ENCODE assay signal across 8 cellular contexts in genomic region chr16:31093132-31093703, GRCh38. TPM values are rescaled to one million over a fixed set of nuclear protein-coding genes. Genes with fewer than 3 reads are reported as not detected.
A peak's percentile ranks its signal among the peaks of the same experiment; 100 is the strongest.
DNase-seq lines count a peak whose midpoint lies in the region; ATAC-seq and TF ChIP-seq lines count a peak whose summit lies in the region.

No MANE protein-coding gene starts in this region.

- TF ChIP-seq CTCF in HCT116 (IDR thresholded peaks at IDR 0.05 in 2 of 3, conservative IDR thresholded peaks at IDR 0.05 in 1 of 3; ENCODE audit: borderline replicate concordance in 1 of 3, insufficient read depth in 1 of 3, low read depth in 2 of 3, low read length in 2 of 3) (no peak), SK-N-SH (IDR thresholded peaks at IDR 0.05) (no peak), epithelial cell of proximal tubule (conservative IDR thresholded peaks at IDR 0.05; ENCODE audit: low read depth, low read length) (no peak), osteoblast (IDR thresholded peaks at IDR 0.05; ENCODE audit: extremely low read depth, low read depth, low read length) (no peak)

- ATAC-seq in HCT116 (peak; percentile 30), HG03045 (IDR thresholded peaks at IDR 0.05; ENCODE audit: unreplicated experiment) (no peak), HG02571 (IDR thresholded peaks at IDR 0.05; ENCODE audit: unreplicated experiment) (no peak)

- H3K4me2 ChIP-seq in HCT116 (ENCODE audit: low read length) (peak overlapping the region; percentile 99), SK-N-SH (peak overlapping the region; percentile 100), osteoblast (ENCODE audit: insufficient read depth, low read length) (peak overlapping the region; percentile 93)

- DNase-seq in AG20443 (ENCODE audit: low spot score) (peak; percentile 56), HCT116 (ENCODE audit: low read depth, low spot score) (no peak), SK-N-SH (peak; percentile 87), epithelial cell of proximal tubule (ENCODE audit: low read depth) (no peak), osteoblast (ENCODE audit: insufficient read length, low spot score, missing footprints) (peak; percentile 80)
- DNase-seq in stimulated activated CD8-positive, alpha-beta memory T cell treated with anti-CD3 and anti-CD28 coated beads, Interleukin-4, amount 100 ng/mL, for 48 hours, result no peak

- H3K9ac ChIP-seq in HCT116 (ENCODE audit: low read length) (peak overlapping the region; percentile 91), SK-N-SH (peak overlapping the region; percentile 92)

- peaks cover 13 to 27% of the 10 kb centered on the region in 2 experiments for H3K4me1 ChIP-seq in HCT116 (ENCODE audit: control insufficient read depth in 1 of 2, insufficient read depth in 2 of 2, low read length in 2 of 2)
- H3K4me1 ChIP-seq in SK-N-SH (ENCODE audit: control insufficient read depth in 1 of 2, insufficient read depth in 2 of 2, low read depth in 1 of 2, low read length in 1 of 2), result peaks cover 4 to 16% of the 10 kb centered on the region in 2 experiments; a peak in 2 of 4 replicates
- peaks cover 31% of the 10 kb centered on the region for H3K4me1 ChIP-seq in osteoblast (ENCODE audit: insufficient read depth, low read length)

- H3K27me3 ChIP-seq in HCT116 (ENCODE audit: insufficient read depth, low read length) (no peaks in the 10 kb centered on the region), SK-N-SH (ENCODE audit: insufficient read depth) (no peaks in the 10 kb centered on the region), osteoblast (ENCODE audit: insufficient read depth, low read length) (no peaks in the 10 kb centered on the region)

- TF ChIP-seq RAD21 in HCT116 (IDR thresholded peaks at IDR 0.05; ENCODE audit: low read depth), result no peak
- no peak for TF ChIP-seq RAD21 in SK-N-SH (IDR thresholded peaks at IDR 0.05; ENCODE audit: low read length)

- H3K36me3 ChIP-seq in HCT116 (ENCODE audit: control insufficient read depth in 1 of 2, insufficient read depth in 2 of 2, low read length in 2 of 2), result peaks cover 0 to 8% of the 10 kb centered on the region in 2 experiments; a peak in 3 of 4 replicates
- H3K36me3 ChIP-seq in SK-N-SH (replicated peaks in 1 of 2; ENCODE audit: control insufficient read depth in 1 of 2, insufficient read depth in 2 of 2, low read length in 1 of 2), result peaks cover 0 to 6% of the 10 kb centered on the region in 2 experiments
- peaks cover 26% of the 10 kb centered on the region for H3K36me3 ChIP-seq in osteoblast (ENCODE audit: insufficient read depth, low read length)

- CTCF ChIA-PET in HCT116 (lab: Charles Lee), result interaction anchor here (1.4 to 1.5 kb wide), 2 partner anchors 49 to 108 kb away, joined by 5 to 8 read pairs; partner anchors contain the start of gene HSD3B7
- CTCF ChIA-PET in SK-N-SH (lab: Yijun Ruan, JAX), result interaction anchor here (0.8 to 2.6 kb wide), 4 partner anchors 21 to 108 kb away, joined by 3 to 13 read pairs (median 3); partner anchors contain the start of gene HSD3B7

- 10% methylated on average over 11 of the region's 17 CpGs for WGBS in SK-N-SH (ENCODE audit: low lambda C conversion rate)

- H3K9me3 ChIP-seq in HCT116 (ENCODE audit: control insufficient read depth in 1 of 2, insufficient read depth in 1 of 2, low read depth in 1 of 2, low read length in 2 of 2), result no peaks in the 10 kb centered on the region
- H3K9me3 ChIP-seq in SK-N-SH, result no peaks in the 10 kb centered on the region
- no peaks in the 10 kb centered on the region for H3K9me3 ChIP-seq in osteoblast (ENCODE audit: low read depth, low read length)

- H3K27ac ChIP-seq in HCT116 (ENCODE audit: low read depth, low read length) (peak overlapping the region; percentile 85), SK-N-SH (ENCODE audit: low read depth in 2 of 2, low read length in 1 of 2) (peak overlapping the region; percentile 19 to 73; a peak in 3 of 4 replicates), osteoblast (ENCODE audit: low read depth, low read length) (peak overlapping the region; percentile 74)

- H3K4me3 ChIP-seq in HCT116 (replicated peaks in 1 of 2; ENCODE audit: low read depth in 1 of 2, low read length in 2 of 2), result peak overlapping the region; percentile 88 to 98
- peak overlapping the region; percentile 68 to 100 for H3K4me3 ChIP-seq in SK-N-SH (ENCODE audit: low read depth in 2 of 2, low read length in 1 of 2)
- H3K4me3 ChIP-seq in epithelial cell of proximal tubule (ENCODE audit: low read depth, low read length), result peak overlapping the region; percentile 98
- H3K4me3 ChIP-seq in osteoblast (ENCODE audit: insufficient read depth, low read length), result peak overlapping the region; percentile 96

- H2AFZ ChIP-seq in HCT116 (ENCODE audit: low read depth, low read length, poor library complexity, severe bottlenecking) (no peak overlapping the region), SK-N-SH (ENCODE audit: low read depth) (no peak overlapping the region), osteoblast (ENCODE audit: low read length) (no peak overlapping the region)

- no peaks in the 10 kb centered on the region for H3K9me2 ChIP-seq in HCT116 (ENCODE audit: insufficient read depth)
- H3K9me2 ChIP-seq in SK-N-SH, result no peaks in the 10 kb centered on the region

- no TSS peak for BruUV-seq in HCT116 (replicated peaks; lab: Mats Ljungman, UMichigan)

- H3F3A ChIP-seq in SK-N-SH (replicated peaks; ENCODE audit: insufficient read depth), result no peaks in the 10 kb centered on the region

- TF ChIP-seq POLR2A in HCT116 (IDR thresholded peaks at IDR 0.05; ENCODE audit: borderline replicate concordance, extremely low read depth, insufficient read depth, insufficient read length), result no peak

- POLR2A ChIA-PET in HCT116 (lab: Charles Lee) (interaction anchor here (1.2 to 4.7 kb wide), 3 partner anchors 19 to 41 kb away, joined by 8 to 17 read pairs (median 8); partner anchors contain the start of genes KAT8, ZNF646 and ZNF668), SK-N-SH (lab: Yijun Ruan, JAX) (interaction anchor here (0.9 to 1.8 kb wide), 8 partner anchors 7 to 349 kb away, joined by 3 to 11 read pairs (median 6); partner anchors contain the start of genes FUS, ZNF646, ZNF668 and ZNF843)

- H4K20me1 ChIP-seq in HCT116 (ENCODE audit: insufficient read depth), result no peaks in the 10 kb centered on the region
- H4K20me1 ChIP-seq in SK-N-SH (ENCODE audit: insufficient read depth), result peaks cover 7% of the 10 kb centered on the region; the same call in 1 of the 2 replicates
- H4K20me1 ChIP-seq in osteoblast (ENCODE audit: insufficient read depth, low read length), result peaks cover 6% of the 10 kb centered on the region

- TF ChIP-seq EP300 in SK-N-SH (IDR thresholded peaks at IDR 0.05; ENCODE audit: borderline replicate concordance in 1 of 2, low read depth in 1 of 2, low read length in 1 of 2), result no peak

- RAD21 ChIA-PET in HCT116 (lab: Charles Lee; ENCODE audit: low non-redundant PET in 1 of 2, low total read pairs in 2 of 2, uncharacterized antibody in 2 of 2, unreplicated experiment in 2 of 2), result interaction anchor here in 1 of 2 experiments (0.6 kb wide), 1 partner anchor 97 kb away, joined by 3 read pairs; no protein-coding TSS in a partner anchor

- intact Hi-C loops in HCT116 (cut with micrococcal nuclease), result loop anchor here (5.0 to 10.0 kb wide), 2 partner anchors 96 to 138 kb away; partner anchors contain the start of gene SETD1A

- H3K79me2 ChIP-seq in HCT116 (ENCODE audit: insufficient read depth, low read length) (peaks cover 36% of the 10 kb centered on the region), SK-N-SH (ENCODE audit: insufficient read depth) (peaks cover 56% of the 10 kb centered on the region), osteoblast (ENCODE audit: insufficient read depth, low read length) (peaks cover 52% of the 10 kb centered on the region)

TF ChIP-seq in HCT116, 20 proteins besides CTCF, POLR2A, EP300 and RAD21 (continues in another document):
- TF ChIP-seq POLR2AphosphoS5 (IDR thresholded peaks at IDR 0.05; ENCODE audit: low read depth, low read length), result peak; percentile 25; the same call in 1 of the 2 replicates

TF ChIP-seq in SK-N-SH, 30 proteins besides CTCF, POLR2A, EP300 and RAD21:
- TF ChIP-seq MAX (IDR thresholded peaks at IDR 0.05; ENCODE audit: low read depth), result no peak
- peak; percentile 9; the same call in 1 of the 2 replicates for TF ChIP-seq MXI1 (IDR thresholded peaks at IDR 0.05; ENCODE audit: low read depth, low read length)
- peak; percentile 36 for TF ChIP-seq CHD2 (IDR thresholded peaks at IDR 0.05; ENCODE audit: low read length, partially characterized antibody)

RNA-seq across cellular contexts. Expression of gene VKORC1, which starts 1.4 kb away (rescaled TPM):
- total RNA-seq in HCT116 (2021; ENCODE audit: unreplicated experiment), result 83.8 TPM
- polyA plus RNA-seq in HCT116 (2012), result 195 and 218 TPM in 2 replicates
- polyA plus RNA-seq in SK-N-SH (2012; rRNA removed), result 419 and 434 TPM in 2 replicates
- polyA plus RNA-seq in SK-N-SH (2012; cell fraction: cytosol; rRNA removed), result 265 and 341 TPM in 2 replicates
- polyA plus RNA-seq in SK-N-SH (2012; cell fraction: nucleus; rRNA removed), result 174 and 208 TPM in 2 replicates
- total RNA-seq in epithelial cell of proximal tubule, result 129 and 214 TPM in 2 replicates
- 132 and 147 TPM in 2 replicates for total RNA-seq in osteoblast

RNA-seq across cellular contexts. Expression of gene PRSS53, which starts 4.5 kb away (rescaled TPM):
- 11.6 TPM for total RNA-seq in HCT116 (2021; ENCODE audit: unreplicated experiment)
- 5.4 and 5.7 TPM in 2 replicates for polyA plus RNA-seq in HCT116 (2012)
- 3.1 and 4.9 TPM in 2 replicates for polyA plus RNA-seq in SK-N-SH (2012; rRNA removed)
- 0.23 and 0.45 TPM in 2 replicates for polyA plus RNA-seq in SK-N-SH (2012; cell fraction: cytosol; rRNA removed)
- 37.4 and 41.9 TPM in 2 replicates for polyA plus RNA-seq in SK-N-SH (2012; cell fraction: nucleus; rRNA removed)
- total RNA-seq in epithelial cell of proximal tubule, result 0.58 and 2.2 TPM in 2 replicates
- 2.7 and 2.9 TPM in 2 replicates for total RNA-seq in osteoblast

RNA-seq across cellular contexts. Expression of gene BCKDK, which starts 15.0 kb away (rescaled TPM):
- total RNA-seq in HCT116 (2021; ENCODE audit: unreplicated experiment) (60.7 TPM), epithelial cell of proximal tubule (78.2 and 80.3 TPM in 2 replicates), osteoblast (25.9 and 30.0 TPM in 2 replicates)
- 85.2 and 87.3 TPM in 2 replicates for polyA plus RNA-seq in HCT116 (2012)
- 57.9 and 73.2 TPM in 2 replicates for polyA plus RNA-seq in SK-N-SH (2012; rRNA removed)
- 30.1 and 46.9 TPM in 2 replicates for polyA plus RNA-seq in SK-N-SH (2012; cell fraction: cytosol; rRNA removed)
- 72.8 and 93.1 TPM in 2 replicates for polyA plus RNA-seq in SK-N-SH (2012; cell fraction: nucleus; rRNA removed)

RNA-seq across cellular contexts. Expression of gene ZNF646, which starts 19.0 kb away (rescaled TPM):
- total RNA-seq in HCT116 (2021; ENCODE audit: unreplicated experiment) (17.7 TPM), epithelial cell of proximal tubule (12.7 and 13.5 TPM in 2 replicates), osteoblast (15.6 and 18.5 TPM in 2 replicates)
- 10.3 and 11.0 TPM in 2 replicates for polyA plus RNA-seq in HCT116 (2012)
- 2.7 and 3.4 TPM in 2 replicates for polyA plus RNA-seq in SK-N-SH (2012; rRNA removed)
- polyA plus RNA-seq in SK-N-SH (2012; cell fraction: cytosol; rRNA removed), result 1.2 and 2.1 TPM in 2 replicates
- polyA plus RNA-seq in SK-N-SH (2012; cell fraction: nucleus; rRNA removed), result 8.2 and 8.8 TPM in 2 replicates

RNA-seq across cellular contexts. Expression of gene ZNF668, which starts 19.2 kb away (rescaled TPM):
- total RNA-seq in HCT116 (2021; ENCODE audit: unreplicated experiment) (16.8 TPM), epithelial cell of proximal tubule (11.1 and 18.3 TPM in 2 replicates), osteoblast (14.4 and 14.5 TPM in 2 replicates)
- polyA plus RNA-seq in HCT116 (2012), result 9.2 and 11.5 TPM in 2 replicates
- 12.4 and 13.6 TPM in 2 replicates for polyA plus RNA-seq in SK-N-SH (2012; rRNA removed)
- 5.8 and 9.1 TPM in 2 replicates for polyA plus RNA-seq in SK-N-SH (2012; cell fraction: cytosol; rRNA removed)
- 16.3 and 26.3 TPM in 2 replicates for polyA plus RNA-seq in SK-N-SH (2012; cell fraction: nucleus; rRNA removed)

Comparison
In these comparisons a context has a peak if more than half of its experiments do, and no peak if none do; other contexts are left out.
1. DNase-seq: peak in AG20443 (single experiment), SK-N-SH (single experiment) and osteoblast (single experiment); none in HCT116 (single experiment), epithelial cell of proximal tubule (single experiment) and stimulated activated CD8-positive, alpha-beta memory T cell treated with anti-CD3 and anti-CD28 coated beads, Interleukin-4, amount 100 ng/mL, for 48 hours (single experiment).
2. Peak in every context shown above with its lines, with median percentiles within 50 percentile points of each other: H3K27ac ChIP-seq, H3K4me2 ChIP-seq and H3K4me3 ChIP-seq.